ENCODE assay signal across 8 cellular contexts in genomic region chr10:12874501-12874900, GRCh38.
"Had no signal": no experiment of that assay in that cellular context is flagged by ENCODE, and none has a peak within 500 bp of the region (broad histone marks: within the 10 kb centered on the region; RNA-seq: fewer than 3 reads in every experiment).

No MANE protein-coding gene starts in this region.

- H3K4me3 Mint-ChIP-seq: GM23338, IgD-negative memory B cell had no signal

- ATAC-seq: GM23338, HCT116, HepG2 had no signal

- H3K9me3 ChIP-seq: HAP-1 had no signal

- DNase-seq: H7, KBM-7 had no signal

- H3K36me3 ChIP-seq: HAP-1 had no signal

- H3K4me1 ChIP-seq: HAP-1 had no signal

- H3K36me3 Mint-ChIP-seq: IgD-negative memory B cell had no signal

- H3K27ac Mint-ChIP-seq: GM23338, IgD-negative memory B cell had no signal

- H3K9me3 Mint-ChIP-seq: GM23338 had no signal

- H3K27ac ChIP-seq: HL-60 had no signal

- H3K4me2 ChIP-seq: GM23338 had no signal

- H3K4me1 Mint-ChIP-seq: GM23338, IgD-negative memory B cell had no signal

- H3K4me3 ChIP-seq: GM23338, HAP-1 had no signal

- H2AFZ ChIP-seq: GM23338 had no signal
